In genomic region chr5:87412417-87413115, GRCh38 we compare ENCODE assay signal across 1 cellular context.
TF ChIP-seq lines count a peak whose summit lies in the region.

CCNH (minus strand) TSS chr5:87412930; CDS start chr5:87412794, 136 bp downstream.

TF ChIP-seq in K562, 482 proteins besides CTCF, POLR2A, EP300 and RAD21 (continued from another document and continues in another):
- TF ChIP-seq NKRF (IDR thresholded peaks at IDR 0.05; ENCODE audit: borderline replicate concordance) (peak; percentile 23; the same call in 1 of the 2 replicates), BHLHE40 (IDR thresholded peaks at IDR 0.05; ENCODE audit: low read length) (0 out of 2 replicates have a peak, but pooled peaks have one; percentile 26), SIN3A (IDR thresholded peaks at IDR 0.05; ENCODE audit: borderline replicate concordance in 2 of 2, control insufficient read depth in 1 of 2, low read depth in 2 of 2, low read length in 2 of 2) (peak; percentile 48 to 55; a peak in 2 of 4 replicates), GABPB1 (CRISPR knock-in tag; IDR thresholded peaks at IDR 0.05) (peak; percentile 89), KDM2B (CRISPR knock-in tag; IDR thresholded peaks at IDR 0.05) (no peak), NCOA6 (IDR thresholded peaks at IDR 0.05) (peak; percentile 68; the same call in 1 of the 2 replicates), CBX3 (IDR thresholded peaks at IDR 0.05; ENCODE audit: borderline replicate concordance in 1 of 2, low read length in 2 of 2) (peak in 1 of 2 experiments; percentile 63; a peak in 1 of 3 replicates), HMGN3 (IDR thresholded peaks at IDR 0.05; ENCODE audit: borderline replicate concordance, extremely low read depth, insufficient read length, low read depth, low read length) (peak; percentile 19), ZNF316 (IDR thresholded peaks at IDR 0.05) (no peak), ZNF699 (CRISPR knock-in tag; IDR thresholded peaks at IDR 0.05; ENCODE audit: insufficient replicate concordance) (no peak), RFX1 (IDR thresholded peaks at IDR 0.05) (0 out of 2 replicates have a peak, but pooled peaks have one; percentile 24), TRIM28 (IDR thresholded peaks at IDR 0.05) (no peak), RBM34 (IDR thresholded peaks at IDR 0.05; ENCODE audit: borderline replicate concordance, insufficient read depth, low read length) (no peak), ATF7 (IDR thresholded peaks at IDR 0.05) (peak; percentile 85; the same call in 1 of the 2 replicates), SP1 (CRISPR knock-in tag; IDR thresholded peaks at IDR 0.05) (peak; percentile 84), BCL6 (CRISPR knock-in tag; IDR thresholded peaks at IDR 0.05) (no peak), SMARCA4 (IDR thresholded peaks at IDR 0.05) (no peak), E4F1 (CRISPR knock-in tag; IDR thresholded peaks at IDR 0.05; ENCODE audit: borderline replicate concordance) (no peak), MAFG (tag; conservative IDR thresholded peaks at IDR 0.05) (no peak), HIVEP1 (CRISPR knock-in tag; IDR thresholded peaks at IDR 0.05) (no peak), POU5F1 (IDR thresholded peaks at IDR 0.05; ENCODE audit: borderline replicate concordance, low read depth, low read length, partially characterized antibody) (no peak), DLX4 (CRISPR knock-in tag; IDR thresholded peaks at IDR 0.05) (no peak), ETV5 (CRISPR knock-in tag; IDR thresholded peaks at IDR 0.05; ENCODE audit: low read depth) (peak; percentile 45), NR3C1 (CRISPR knock-in tag; IDR thresholded peaks at IDR 0.05) (no peak), ZNF668 (CRISPR knock-in tag; IDR thresholded peaks at IDR 0.05) (no peak), CTBP1 (IDR thresholded peaks at IDR 0.05; ENCODE audit: borderline replicate concordance) (peak; percentile 23; the same call in 1 of the 2 replicates), MNT (conservative IDR thresholded peaks at IDR 0.05) (peak in 1 of 2 experiments; percentile 46; a peak in 2 of 4 replicates), ZNF639 (CRISPR knock-in tag; conservative IDR thresholded peaks at IDR 0.05 in 1 of 2, IDR thresholded peaks at IDR 0.05 in 1 of 2) (peak in 1 of 2 experiments; percentile 82; a peak in 2 of 4 replicates), RCOR1 (IDR thresholded peaks at IDR 0.05; ENCODE audit: borderline replicate concordance in 1 of 2, low read depth in 2 of 2, low read length in 2 of 2) (no peak), MCM3 (IDR thresholded peaks at IDR 0.05) (no peak), ARID4B (CRISPR knock-in tag; IDR thresholded peaks at IDR 0.05) (0 out of 2 replicates have a peak, but pooled peaks have one; percentile 9), SETDB1 (IDR thresholded peaks at IDR 0.05; ENCODE audit: low read length) (no peak), ZNF165 (CRISPR knock-in tag; IDR thresholded peaks at IDR 0.05; ENCODE audit: borderline replicate concordance) (no peak), NEUROD1 (IDR thresholded peaks at IDR 0.05; ENCODE audit: borderline replicate concordance, low read depth, low read length, partially characterized antibody) (peak; percentile 46), ZNF12 (CRISPR knock-in tag; IDR thresholded peaks at IDR 0.05) (0 out of 2 replicates have a peak, but pooled peaks have one; percentile 40), SIN3B (IDR thresholded peaks at IDR 0.05; ENCODE audit: low read depth) (0 out of 2 replicates have a peak, but pooled peaks have one; percentile 57), ZNF407 (IDR thresholded peaks at IDR 0.05; ENCODE audit: low read depth) (no peak), ZNF274 (IDR thresholded peaks at IDR 0.05; ENCODE audit: borderline replicate concordance, low read depth, low read length) (no peak), ZFPM2 (CRISPR knock-in tag; IDR thresholded peaks at IDR 0.05) (no peak)
